ENCODE assay signal across 8 cellular contexts in the genomic region with DNA sequence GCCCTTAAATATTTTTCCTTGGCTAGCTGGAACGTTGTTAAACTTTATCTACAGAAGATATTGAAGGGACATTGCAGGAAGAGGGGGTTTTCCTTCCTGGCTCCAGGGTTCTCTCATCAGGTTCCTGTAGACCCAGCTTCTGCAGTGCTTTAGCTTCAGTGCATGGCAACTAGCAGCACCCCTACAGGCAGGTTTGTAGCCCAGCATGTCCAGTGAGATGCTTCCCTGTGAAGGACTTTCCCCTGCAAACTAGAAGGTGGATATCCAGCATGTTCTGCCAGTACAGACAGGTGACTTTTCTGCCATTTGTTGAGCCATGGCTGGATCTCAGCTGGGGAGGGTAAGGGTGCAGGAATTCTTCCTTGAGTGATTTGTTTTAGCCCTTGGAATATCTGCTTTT.
A peak's percentile ranks its signal among the peaks of the same experiment; 100 is the strongest.
DNase-seq lines count a peak whose midpoint lies in the region; ATAC-seq and TF ChIP-seq lines count a peak whose summit lies in the region.

No MANE protein-coding gene starts in this region.

- no peak for ATAC-seq in GM21619 (IDR thresholded peaks at IDR 0.05; ENCODE audit: unreplicated experiment)

- DNase-seq in GM03348 (ENCODE audit: low spot score) (peak; percentile 30), Kasumi-1 (lab: John Stamatoyannopoulos, UW) (peak; percentile 19 to 31), kidney tubule cell (ENCODE audit: low spot score) (peak; percentile 33), NCI-H146 (lab: John Stamatoyannopoulos, UW) (no peak), nucleus accumbens (lab: John Stamatoyannopoulos, UW) (no peak), RWPE1 (ENCODE audit: low spot score) (no peak)

- H3K4me3 ChIP-seq in WI38 (ENCODE audit: low read depth, low read length), result no peak overlapping the region

- CTCF ChIA-PET in RWPE1 (lab: Yijun Ruan, JAX), result interaction anchor here (0.7 kb wide), 1 partner anchor 16 kb away, joined by 4 read pairs; no protein-coding TSS in a partner anchor

- POLR2A ChIA-PET in RWPE1 (lab: Yijun Ruan, JAX; ENCODE audit: low non-redundant PET), result no interaction called here

- no peak overlapping the region for H3K27ac ChIP-seq in RWPE1

- peak; percentile 33 for TF ChIP-seq CTCF in WI38 (IDR thresholded peaks at IDR 0.05; ENCODE audit: low read depth, low read length)
- no peak for TF ChIP-seq CTCF in RWPE1 (conservative IDR thresholded peaks at IDR 0.05; ENCODE audit: low read depth)

Comparison
In these comparisons a context has a peak if more than half of its experiments do, and no peak if none do; other contexts are left out.
1. DNase-seq: peak in GM03348 (single experiment), Kasumi-1 (2 of 2) and kidney tubule cell (single experiment); none in NCI-H146 (single experiment), nucleus accumbens (0 of 56) and RWPE1 (single experiment).